ENCODE assay signal across 9 cellular contexts in the genomic region with DNA sequence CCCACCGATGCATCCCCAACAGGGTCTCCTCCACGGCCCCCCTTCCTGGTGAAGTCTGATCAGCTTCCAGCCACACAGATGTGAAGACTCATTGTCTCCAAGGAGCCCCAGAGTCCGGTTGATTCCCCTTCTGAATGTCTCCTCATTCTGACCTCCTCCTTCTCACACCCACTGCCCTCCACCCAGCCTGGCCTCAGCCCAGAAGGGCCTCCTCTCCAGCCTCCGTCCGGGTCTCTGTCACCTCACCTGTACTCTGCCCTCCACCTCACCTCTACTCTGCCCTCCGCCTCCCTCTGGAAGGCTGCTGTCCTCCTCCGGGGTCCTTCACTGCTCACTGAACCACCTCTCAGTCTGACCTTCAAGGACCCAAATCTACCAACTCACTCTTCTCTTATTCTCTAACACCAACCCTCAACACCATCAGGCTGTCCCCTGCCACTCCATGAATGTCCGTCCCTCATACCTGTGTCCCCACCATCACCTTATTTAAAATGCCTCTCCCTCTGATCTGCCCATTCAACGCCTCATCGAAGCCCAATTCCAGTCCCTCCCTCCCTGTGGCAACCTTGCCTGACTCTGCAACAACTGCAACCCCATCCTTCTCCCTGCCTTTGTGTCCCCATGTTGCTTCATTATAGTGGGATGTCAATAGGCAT.
DNase-seq lines count a peak whose midpoint lies in the region; ATAC-seq and TF ChIP-seq lines count a peak whose summit lies in the region.
"Had no signal": no experiment of that assay in that cellular context is flagged by ENCODE, and none has a peak within 500 bp of the region (broad histone marks: within the 10 kb centered on the region; RNA-seq: fewer than 3 reads in every experiment).

No MANE protein-coding gene starts in this region.

- H3K9ac ChIP-seq in neuronal stem cell (ENCODE audit: low read depth, low read length, poor library complexity), result no peak overlapping the region

- ATAC-seq in GM18511 (IDR thresholded peaks at IDR 0.05; ENCODE audit: unreplicated experiment) (peak; percentile 5), HG02885 (IDR thresholded peaks at IDR 0.05; ENCODE audit: poor library complexity, unreplicated experiment) (peak; percentile 20), HG03095 (IDR thresholded peaks at IDR 0.05; ENCODE audit: unreplicated experiment) (no peak)
- peak; percentile 0 for ATAC-seq in activated naive CD8-positive, alpha-beta T cell treated with anti-CD3 and anti-CD28 coated beads, Interleukin-2, amount 10 ng/mL, durations not matched to agents 7 days and 5 days (ENCODE audit: low read depth)

- DNase-seq in activated naive CD8-positive, alpha-beta T cell treated with anti-CD3 and anti-CD28 coated beads, Interleukin-2, amount 10 ng/mL, durations not matched to agents 7 days and 5 days, result no peak
- DNase-seq in neuronal stem cell (ENCODE audit: low spot score) (no peak), progenitor cell of endocrine pancreas (ENCODE audit: low spot score, unreplicated experiment) (no peak), NCI-H1048 (lab: John Stamatoyannopoulos, UW) (no peak), NK-92 (lab: John Stamatoyannopoulos, UW; ENCODE audit: unreplicated experiment) (no peak)
- DNase-seq: NCI-H1694 treated with DMSO at 0.1 percent for 48 hours had no signal

- H4K8ac ChIP-seq in neuronal stem cell (ENCODE audit: low read depth, low read length), result no peak overlapping the region

- H2BK12ac ChIP-seq in neuronal stem cell (ENCODE audit: low read length), result no peak overlapping the region

- H3K27me3 Mint-ChIP-seq in activated naive CD8-positive, alpha-beta T cell treated with anti-CD3 and anti-CD28 coated beads, Interleukin-2, amount 10 ng/mL, durations not matched to agents 7 days and 5 days, result no peaks in the 10 kb centered on the region
- H3K27me3 Mint-ChIP-seq in progenitor cell of endocrine pancreas, result no peaks in the 10 kb centered on the region

- H3K14ac ChIP-seq in neuronal stem cell (ENCODE audit: low read length), result no peak overlapping the region

- H3K18ac ChIP-seq in neuronal stem cell (ENCODE audit: low read length), result peak overlapping the region; percentile 89

- peak overlapping the region; percentile 28 for H2BK5ac ChIP-seq in neuronal stem cell (ENCODE audit: low read length)

- H3K4me1 Mint-ChIP-seq in activated naive CD8-positive, alpha-beta T cell treated with anti-CD3 and anti-CD28 coated beads, Interleukin-2, amount 10 ng/mL, durations not matched to agents 7 days and 5 days, result peaks cover 51% of the 10 kb centered on the region
- peaks cover 30% of the 10 kb centered on the region for H3K4me1 Mint-ChIP-seq in progenitor cell of endocrine pancreas (ENCODE audit: low read depth)

- peak overlapping the region; percentile 68 for H3K4me3 Mint-ChIP-seq in activated naive CD8-positive, alpha-beta T cell treated with anti-CD3 and anti-CD28 coated beads, Interleukin-2, amount 10 ng/mL, durations not matched to agents 7 days and 5 days
- no peak overlapping the region for H3K4me3 Mint-ChIP-seq in progenitor cell of endocrine pancreas (ENCODE audit: low read depth)

- H3K9me3 ChIP-seq in neuronal stem cell (replicated peaks in 1 of 2; ENCODE audit: control insufficient read depth in 2 of 2, insufficient read depth in 1 of 2, low read depth in 1 of 2, low read length in 2 of 2), result no peaks in the 10 kb centered on the region

- peak overlapping the region; percentile 95 for H3K27ac Mint-ChIP-seq in activated naive CD8-positive, alpha-beta T cell treated with anti-CD3 and anti-CD28 coated beads, Interleukin-2, amount 10 ng/mL, durations not matched to agents 7 days and 5 days
- no peak overlapping the region for H3K27ac Mint-ChIP-seq in progenitor cell of endocrine pancreas

- H2BK120ac ChIP-seq in neuronal stem cell (ENCODE audit: low read depth, low read length), result peak overlapping the region; percentile 63

- H3K4ac ChIP-seq in neuronal stem cell (ENCODE audit: low read length), result no peak overlapping the region

- H3K4me3 ChIP-seq in neuronal stem cell (ENCODE audit: low read length in 2 of 2), result no peak overlapping the region

- peaks cover 7% of the 10 kb centered on the region for H3K36me3 Mint-ChIP-seq in activated naive CD8-positive, alpha-beta T cell treated with anti-CD3 and anti-CD28 coated beads, Interleukin-2, amount 10 ng/mL, durations not matched to agents 7 days and 5 days
- no peaks in the 10 kb centered on the region for H3K36me3 Mint-ChIP-seq in progenitor cell of endocrine pancreas (ENCODE audit: insufficient read depth)

- no peaks in the 10 kb centered on the region for H3K36me3 ChIP-seq in neuronal stem cell (replicated peaks in 1 of 2; ENCODE audit: control insufficient read depth in 2 of 2, insufficient read depth in 2 of 2, low read length in 2 of 2)

- peak overlapping the region; percentile 79 for H2BK15ac ChIP-seq in neuronal stem cell (ENCODE audit: low read length)

- H3K4me2 ChIP-seq in neuronal stem cell (ENCODE audit: insufficient read depth, low read length, poor library complexity, severe bottlenecking), result no peak overlapping the region

- peak overlapping the region; percentile 74 for H2AK5ac ChIP-seq in neuronal stem cell (ENCODE audit: low read depth, low read length)

- no peak overlapping the region for H3K23ac ChIP-seq in neuronal stem cell (ENCODE audit: low read depth, low read length, poor library complexity)

- no peak overlapping the region for H3K27ac ChIP-seq in neuronal stem cell (replicated peaks; ENCODE audit: low read length)

- TF ChIP-seq CTCF in progenitor cell of endocrine pancreas (IDR thresholded peaks at IDR 0.05; ENCODE audit: unreplicated experiment), result no peak

- H3K4me1 ChIP-seq in neuronal stem cell (ENCODE audit: control insufficient read depth in 2 of 2, insufficient read depth in 1 of 2, low read depth in 1 of 2, low read length in 2 of 2), result peaks cover 23 to 28% of the 10 kb centered on the region in 2 donors

- no peak overlapping the region for H4K91ac ChIP-seq in neuronal stem cell (ENCODE audit: low read depth, low read length, poor library complexity)

- no CpG with 5 or more reads among the region's 10 CpGs for WGBS in neuronal stem cell (ENCODE audit: extremely low coverage in 2 of 2, insufficient read length in 2 of 2, insufficient replicate concordance in 1 of 2), 2 donors

- no peak overlapping the region for H2AFZ ChIP-seq in neuronal stem cell (ENCODE audit: low read length)

- no peaks in the 10 kb centered on the region for H3K79me1 ChIP-seq in neuronal stem cell (ENCODE audit: low read depth, low read length)

- POLR2A ChIA-PET in activated naive CD8-positive, alpha-beta T cell treated with anti-CD3 and anti-CD28 coated beads, Interleukin-2, amount 10 ng/mL, durations not matched to agents 7 days and 5 days (lab: Charles Lee), result interaction anchor here (0.5 to 7.1 kb wide), 19 partner anchors 18 to 468 kb away, joined by 3 to 39 read pairs (median 4); partner anchors contain the start of gene IRF2BP2

- no peaks in the 10 kb centered on the region for H3K27me3 ChIP-seq in neuronal stem cell (ENCODE audit: control insufficient read depth in 3 of 3, insufficient read depth in 3 of 3, low read depth in 1 of 3, low read length in 3 of 3)

- peaks cover 4% of the 10 kb centered on the region for H3K9me3 Mint-ChIP-seq in activated naive CD8-positive, alpha-beta T cell treated with anti-CD3 and anti-CD28 coated beads, Interleukin-2, amount 10 ng/mL, durations not matched to agents 7 days and 5 days
- H3K9me3 Mint-ChIP-seq in progenitor cell of endocrine pancreas (ENCODE audit: low read depth), result peaks cover 6% of the 10 kb centered on the region
